ENCODE assay signal across 8 cellular contexts in the genomic region with DNA sequence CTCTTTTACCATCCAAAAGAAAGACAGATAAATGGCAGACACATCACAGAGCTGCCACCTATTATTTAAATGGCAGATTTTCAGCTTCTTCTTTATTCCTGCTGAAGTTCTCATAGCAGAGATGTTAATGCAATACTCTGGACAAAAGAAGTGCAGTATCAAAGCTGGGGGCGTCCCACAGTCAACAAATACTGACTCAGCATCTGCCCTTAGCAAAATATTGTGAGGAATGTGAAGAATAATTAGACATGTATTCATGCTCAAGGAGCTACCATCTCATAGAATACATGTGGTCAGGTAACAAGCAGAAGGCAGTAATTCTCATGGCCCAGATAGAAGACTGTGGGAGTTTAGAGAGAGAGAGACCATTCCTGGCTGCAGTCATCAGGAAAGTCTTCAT.
"Had no signal": no experiment of that assay in that cellular context is flagged by ENCODE, and none has a peak within 500 bp of the region (broad histone marks: within the 10 kb centered on the region; RNA-seq: fewer than 3 reads in every experiment).

No MANE protein-coding gene starts in this region.

- H2AFZ ChIP-seq: GM23248 had no signal

- DNase-seq: GM23248, GOT3, H7, HFFc6, KG1 had no signal

- H3K36me3 ChIP-seq: HAP-1 had no signal

- H3K4me3 ChIP-seq: GM23248, HAP-1 had no signal

- H3K4me1 ChIP-seq: HAP-1 had no signal

- ATAC-seq: HCT116 had no signal

- H3K9me3 ChIP-seq: HAP-1 had no signal

- H3K27ac ChIP-seq: GM23248, HL-60 had no signal

- H3K9ac ChIP-seq: GM23248 had no signal
